8 cellular contexts compared by ENCODE assay signal in the genomic region with DNA sequence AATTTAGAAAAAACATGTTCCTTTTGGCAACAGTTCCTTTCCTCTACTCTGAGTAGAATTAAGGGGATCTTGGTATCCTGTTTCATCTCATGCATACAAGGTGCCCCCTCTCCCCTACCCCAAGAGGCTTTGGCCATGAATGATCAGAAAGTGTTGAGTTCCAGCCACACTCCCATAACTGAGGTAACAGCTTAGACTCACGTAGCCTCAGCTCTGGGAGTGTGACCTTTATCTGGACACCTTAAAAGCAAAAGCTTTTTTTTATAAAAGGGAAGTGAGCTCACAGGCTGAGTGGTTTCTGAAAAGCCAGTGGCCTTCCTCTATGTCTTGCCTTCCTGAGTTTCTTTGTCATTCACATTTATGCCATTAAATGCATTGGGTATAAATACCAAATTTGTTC. TPM values are rescaled to one million over a fixed set of nuclear protein-coding genes. Genes with fewer than 3 reads are reported as not detected.
DNase-seq lines count a peak whose midpoint lies in the region; ATAC-seq and TF ChIP-seq lines count a peak whose summit lies in the region.

No MANE protein-coding gene starts in this region.

- CTCF ChIA-PET in activated CD8-positive, alpha-beta memory T cell treated with anti-CD3 and anti-CD28 coated beads, Interleukin-2, amount 10 ng/mL, durations not matched to agents 7 days and 5 days (lab: Charles Lee), result interaction anchor here (0.7 to 2.1 kb wide), 5 partner anchors 22 to 84 kb away, joined by 3 to 13 read pairs (median 4); no protein-coding TSS in a partner anchor

- no peaks in the 10 kb centered on the region for H3K9me3 Mint-ChIP-seq in activated CD8-positive, alpha-beta memory T cell treated with anti-CD3 and anti-CD28 coated beads, Interleukin-2, amount 10 ng/mL, durations not matched to agents 7 days and 5 days (ENCODE audit: low read depth)
- H3K9me3 Mint-ChIP-seq in natural killer cell, result no peaks in the 10 kb centered on the region

- H3K27ac Mint-ChIP-seq in activated CD8-positive, alpha-beta memory T cell treated with anti-CD3 and anti-CD28 coated beads, Interleukin-2, amount 10 ng/mL, durations not matched to agents 7 days and 5 days, result peak overlapping the region; percentile 96
- H3K27ac Mint-ChIP-seq in natural killer cell, result peak overlapping the region; percentile 95 to 97

- H3K4me1 Mint-ChIP-seq in activated CD8-positive, alpha-beta memory T cell treated with anti-CD3 and anti-CD28 coated beads, Interleukin-2, amount 10 ng/mL, durations not matched to agents 7 days and 5 days, result peaks cover 68% of the 10 kb centered on the region
- peaks cover 50% of the 10 kb centered on the region in 2 donors for H3K4me1 Mint-ChIP-seq in natural killer cell

- H3K4me3 Mint-ChIP-seq in activated CD8-positive, alpha-beta memory T cell treated with anti-CD3 and anti-CD28 coated beads, Interleukin-2, amount 10 ng/mL, durations not matched to agents 7 days and 5 days, result peak overlapping the region; percentile 88
- H3K4me3 Mint-ChIP-seq in natural killer cell, result peak overlapping the region; percentile 94

- DNase-seq in activated CD8-positive, alpha-beta memory T cell treated with anti-CD3 and anti-CD28 coated beads, Interleukin-2, amount 10 ng/mL, durations not matched to agents 7 days and 5 days, result peak; percentile 70
- no peak for DNase-seq in activated CD8-positive, alpha-beta memory T cell treated with anti-CD3 and anti-CD28 coated beads for 24 hours
- peak; percentile 59 for DNase-seq in SKM-1 (lab: John Stamatoyannopoulos, UW; ENCODE audit: unreplicated experiment)
- DNase-seq in natural killer cell, result peak; percentile 35
- no peak for DNase-seq in anterior cingulate cortex (lab: John Stamatoyannopoulos, UW)
- no peak for DNase-seq in stimulated activated CD4-positive, alpha-beta T cell treated with anti-CD3 and anti-CD28 coated beads, Interleukin-4, amount 100 ng/mL, for 1 hour
- DNase-seq in RKO (ENCODE audit: low spot score), result no peak

- ATAC-seq in activated CD8-positive, alpha-beta memory T cell treated with anti-CD3 and anti-CD28 coated beads, Interleukin-2, amount 10 ng/mL, durations not matched to agents 7 days and 5 days, result peak; percentile 62
- ATAC-seq in HG02885 (IDR thresholded peaks at IDR 0.05; ENCODE audit: poor library complexity, unreplicated experiment) (peak; percentile 75), natural killer cell (peak; percentile 46 to 59 (median 52))

- intact Hi-C loops in natural killer cell (cut with micrococcal nuclease), result loop anchor here (1.0 to 5.0 kb wide), 3 partner anchors 33 to 187 kb away; a partner anchor contains a TSS

- peaks cover 38% of the 10 kb centered on the region for H3K36me3 Mint-ChIP-seq in activated CD8-positive, alpha-beta memory T cell treated with anti-CD3 and anti-CD28 coated beads, Interleukin-2, amount 10 ng/mL, durations not matched to agents 7 days and 5 days
- H3K36me3 Mint-ChIP-seq in natural killer cell, result peaks cover under 1% of the 10 kb centered on the region

- no peak for TF ChIP-seq CTCF in natural killer cell (IDR thresholded peaks at IDR 0.05)

- H3K27me3 Mint-ChIP-seq in activated CD8-positive, alpha-beta memory T cell treated with anti-CD3 and anti-CD28 coated beads, Interleukin-2, amount 10 ng/mL, durations not matched to agents 7 days and 5 days, result no peaks in the 10 kb centered on the region
- H3K27me3 Mint-ChIP-seq in natural killer cell (ENCODE audit: low read depth in 2 of 2), result no peaks in the 10 kb centered on the region

RNA-seq across cellular contexts. Expression of a gene that starts 0.9 kb away (rescaled TPM):
- 100 to 1,000 TPM in 1 of 2 experiments, 10 to 100 TPM in 1; 51.9 to 108 TPM for total RNA-seq in activated CD8-positive, alpha-beta memory T cell treated with anti-CD3 and anti-CD28 coated beads, Interleukin-2, amount 10 ng/mL, durations not matched to agents 7 days and 5 days
- 10 to 100 TPM; 60.0 to 92.2 (median 74.3) TPM for total RNA-seq in natural killer cell

RNA-seq across cellular contexts. Expression of a gene that starts 32.9 kb away (rescaled TPM):
- total RNA-seq in activated CD8-positive, alpha-beta memory T cell treated with anti-CD3 and anti-CD28 coated beads, Interleukin-2, amount 10 ng/mL, durations not matched to agents 7 days and 5 days, result 10 to 100 TPM; 15.8 to 17.0 TPM
- total RNA-seq in natural killer cell, result 10 to 100 TPM in 2 of 3 donors, 1 to 10 TPM in 1; 9.6 to 13.3 (median 12.4) TPM

RNA-seq across cellular contexts. Expression of a gene that starts 50.8 kb away (rescaled TPM):
- total RNA-seq in activated CD8-positive, alpha-beta memory T cell treated with anti-CD3 and anti-CD28 coated beads, Interleukin-2, amount 10 ng/mL, durations not matched to agents 7 days and 5 days, result 1 to 10 TPM; 2.2 to 2.7 TPM
- total RNA-seq in natural killer cell, result 10 to 100 TPM in 2 of 3 donors, 1 to 10 TPM in 1; 7.2 to 14.6 (median 10.9) TPM

RNA-seq across cellular contexts. Expression of a gene that starts 56.3 kb away (rescaled TPM):
- total RNA-seq in activated CD8-positive, alpha-beta memory T cell treated with anti-CD3 and anti-CD28 coated beads, Interleukin-2, amount 10 ng/mL, durations not matched to agents 7 days and 5 days, result under 1 TPM in 1 of 2 experiments, not detected in 1; 0.09 TPM
- not detected for total RNA-seq in natural killer cell

Comparison
In these comparisons a context has a peak if more than half of its experiments do, and no peak if none do; other contexts are left out.
1. DNase-seq: peak in activated CD8-positive, alpha-beta memory T cell treated with anti-CD3 and anti-CD28 coated beads, Interleukin-2, amount 10 ng/mL, durations not matched to agents 7 days and 5 days (single experiment), SKM-1 (single experiment) and natural killer cell (single experiment); none in activated CD8-positive, alpha-beta memory T cell treated with anti-CD3 and anti-CD28 coated beads for 24 hours (single experiment), anterior cingulate cortex (0 of 58), stimulated activated CD4-positive, alpha-beta T cell treated with anti-CD3 and anti-CD28 coated beads, Interleukin-4, amount 100 ng/mL, for 1 hour (single experiment) and RKO (single experiment).
2. Peak in every context shown above with its lines, with median percentiles within 50 percentile points of each other: ATAC-seq.